Comparison of ENCODE assay signal across 31 cellular contexts in genomic region chr13:100527644-100528043, GRCh38.
"Had no signal": no experiment of that assay in that cellular context is flagged by ENCODE, and none has a peak within 500 bp of the region (broad histone marks: within the 10 kb centered on the region; RNA-seq: fewer than 3 reads in every experiment).

No MANE protein-coding gene starts in this region.

- ATAC-seq: left colon; natural killer cell; right lobe of liver; stimulated activated effector memory CD8-positive, alpha-beta T cell treated with anti-CD3 and anti-CD28 coated beads, Interleukin-12 subunit alpha, Interleukin-12 subunit beta, amount 100 ng/mL, for 72 hours; upper lobe of right lung had no signal

- H3K4me3 ChIP-seq: left ventricle myocardium inferior, lung, neural progenitor cell, ovary, right atrium auricular region, right lobe of liver, skin epidermis, suprapubic skin, thoracic aorta, tibial artery, upper lobe of right lung had no signal

- H3K4me3 Mint-ChIP-seq: immature natural killer cell; mesothelial cell of epicardium; natural killer cell; nephron progenitor cell; neural progenitor cell; stimulated activated effector memory CD8-positive, alpha-beta T cell treated with anti-CD3 and anti-CD28 coated beads, Interleukin-12 subunit alpha, Interleukin-12 subunit beta, amount 100 ng/mL, for 72 hours; stimulated activated naive CD8-positive, alpha-beta T cell treated with anti-CD3 and anti-CD28 coated beads, Interleukin-15, Interleukin-2, amounts not matched to agents 100 ng/mL and 50 ng/mL, for 24 hours had no signal

- H3K27ac ChIP-seq: left ventricle myocardium inferior, neural progenitor cell, neutrophil, ovary, right atrium auricular region, right lobe of liver, skin epidermis, suprapubic skin, thoracic aorta, tibial artery, upper lobe of right lung had no signal

- H3K36me3 ChIP-seq: neural progenitor cell, neutrophil, ovary, thoracic aorta had no signal

- DNase-seq: hypothalamus; immature natural killer cell; kidney; left colon; left ventricle myocardium inferior; mesendoderm; naive B cell; natural killer cell; nephron progenitor cell; occipital lobe; ovary; stimulated activated CD4-positive, alpha-beta T cell treated with anti-CD3 and anti-CD28 coated beads, Interleukin-12 subunit alpha, Interleukin-12 subunit beta, amount 100 ng/mL, for 4 hours; stimulated activated CD4-positive, alpha-beta T cell treated with anti-CD3 and anti-CD28 coated beads, Interleukin-15, amount 100 ng/mL, for 24 hours; stimulated activated CD4-positive, alpha-beta T cell treated with anti-CD3 and anti-CD28 coated beads, Interleukin-2, amount 100 ng/mL, for 24 hours; stimulated activated CD4-positive, alpha-beta T cell treated with anti-CD3 and anti-CD28 coated beads, Interleukin-4, amount 100 ng/mL, for 24 hours; stimulated activated naive CD4-positive, alpha-beta T cell; tibial artery; trophoblast cell; upper lobe of right lung had no signal

- H3K4me1 ChIP-seq: left ventricle myocardium inferior, right atrium auricular region, suprapubic skin, tibial artery, upper lobe of right lung had no signal

- H3K9me3 Mint-ChIP-seq: immature natural killer cell; mesothelial cell of epicardium; naive B cell; natural killer cell; nephron progenitor cell; neural progenitor cell; stimulated activated effector memory CD8-positive, alpha-beta T cell treated with anti-CD3 and anti-CD28 coated beads, Interleukin-12 subunit alpha, Interleukin-12 subunit beta, amount 100 ng/mL, for 72 hours; stimulated activated naive CD8-positive, alpha-beta T cell treated with anti-CD3 and anti-CD28 coated beads, Interleukin-15, Interleukin-2, amounts not matched to agents 100 ng/mL and 50 ng/mL, for 24 hours had no signal

- H3K27ac Mint-ChIP-seq: mesothelial cell of epicardium; natural killer cell; progenitor cell of endocrine pancreas; stimulated activated effector memory CD8-positive, alpha-beta T cell treated with anti-CD3 and anti-CD28 coated beads, Interleukin-12 subunit alpha, Interleukin-12 subunit beta, amount 100 ng/mL, for 72 hours; stimulated activated naive CD8-positive, alpha-beta T cell treated with anti-CD3 and anti-CD28 coated beads, Interleukin-15, Interleukin-2, amounts not matched to agents 100 ng/mL and 50 ng/mL, for 24 hours had no signal

- H3K4me1 Mint-ChIP-seq: stimulated activated effector memory CD8-positive, alpha-beta T cell treated with anti-CD3 and anti-CD28 coated beads, Interleukin-12 subunit alpha, Interleukin-12 subunit beta, amount 100 ng/mL, for 72 hours had no signal

- H3K27me3 ChIP-seq: neural progenitor cell, ovary, right atrium auricular region, right lobe of liver, suprapubic skin, tibial artery, upper lobe of right lung had no signal

- H3K9ac ChIP-seq: neural progenitor cell had no signal

- H3K9me3 ChIP-seq: left ventricle myocardium inferior, neutrophil, ovary, right atrium auricular region, right lobe of liver, suprapubic skin, thoracic aorta, tibial artery, upper lobe of right lung had no signal

- H3K27me3 Mint-ChIP-seq: progenitor cell of endocrine pancreas; stimulated activated naive CD8-positive, alpha-beta T cell treated with anti-CD3 and anti-CD28 coated beads, Interleukin-15, Interleukin-2, amounts not matched to agents 100 ng/mL and 50 ng/mL, for 24 hours had no signal

- H3K36me3 Mint-ChIP-seq: stimulated activated effector memory CD8-positive, alpha-beta T cell treated with anti-CD3 and anti-CD28 coated beads, Interleukin-12 subunit alpha, Interleukin-12 subunit beta, amount 100 ng/mL, for 72 hours had no signal
